Comparison of ENCODE assay signal across 8 cellular contexts in genomic region chr3:183178833-183179549, GRCh38. TPM values are rescaled to one million over a fixed set of nuclear protein-coding genes. Genes with fewer than 3 reads are reported as not detected.
DNase-seq lines count a peak whose midpoint lies in the region; ATAC-seq, FAIRE-seq and TF ChIP-seq lines count a peak whose summit lies in the region.

No MANE protein-coding gene starts in this region.

- DNase-seq in EL (peak; percentile 62), WERI-Rb-1 (peak; percentile 72), cerebellum (ENCODE audit: low spot score) (peak; percentile 29), HepG2 (ENCODE audit: low spot score) (no peak), COLO829 (ENCODE audit: low spot score) (no peak), NCI-H1092 treated with DMSO at 0.1 percent for 48 hours (lab: John Stamatoyannopoulos, UW) (no peak)
- peak; percentile 48 to 71 for DNase-seq in stimulated activated CD4-positive, alpha-beta T cell treated with anti-CD3 and anti-CD28 coated beads, Interleukin-4, amount 100 ng/mL, for 4 hours

- peak; percentile 46 for ATAC-seq in HG03045 (IDR thresholded peaks at IDR 0.05; ENCODE audit: unreplicated experiment)
- peak; percentile 86 for ATAC-seq in HepG2

- TF ChIP-seq POLR2A in HepG2 (IDR thresholded peaks at IDR 0.05; ENCODE audit: insufficient read depth in 1 of 2, low read depth in 2 of 2, low read length in 2 of 2), result no peak

- H3K9ac ChIP-seq in HepG2 (ENCODE audit: insufficient read depth, low read depth, low read length), result no peak overlapping the region

- intact Hi-C loops in HepG2 (cut with micrococcal nuclease; ENCODE audit: unreplicated experiment), result no loop called here

- in situ Hi-C loops in HepG2 (cut with HindIII; ENCODE audit: extremely low pct_ligation_motif_present, low pct_unique_long_range_greater_than_20kb), result no loop called here

- no peaks in the 10 kb centered on the region for H3K36me3 ChIP-seq in WERI-Rb-1
- no peaks in the 10 kb centered on the region for H3K36me3 ChIP-seq in HepG2 (replicated peaks in 1 of 2; ENCODE audit: control insufficient read depth in 1 of 2, insufficient read depth in 2 of 2, low read length in 2 of 2)

- H3K27ac ChIP-seq in WERI-Rb-1, result no peak overlapping the region
- no peak overlapping the region for H3K27ac ChIP-seq in HepG2 (ENCODE audit: extremely low read length, insufficient read depth, low read length)

- TF ChIP-seq CTCF in WERI-Rb-1 (IDR thresholded peaks at IDR 0.05; ENCODE audit: low read depth, low read length) (peak; percentile 60), HepG2 (CRISPR knock-in tag; IDR thresholded peaks at IDR 0.05) (peak; percentile 58)

- no peaks in the 10 kb centered on the region for H3K79me2 ChIP-seq in HepG2 (ENCODE audit: insufficient read depth, low read length)

- POLR2A ChIA-PET in HepG2 (lab: Yijun Ruan, JAX), result no interaction called here

- H2AFZ ChIP-seq in HepG2 (ENCODE audit: low read length), result no peak overlapping the region

- no peak for FAIRE-seq in HepG2 (lab: Jason Lieb, UNC)

- H3K4me1 ChIP-seq in HepG2 (ENCODE audit: insufficient read depth, low read length), result no peaks in the 10 kb centered on the region; the same call in 1 of the 2 replicates

- H3K9me3 ChIP-seq in WERI-Rb-1 (ENCODE audit: severe bottlenecking) (no peaks in the 10 kb centered on the region), HepG2 (ENCODE audit: low read length) (no peaks in the 10 kb centered on the region)

- peak overlapping the region; percentile 61 for H3K4me3 ChIP-seq in WERI-Rb-1 (ENCODE audit: low read depth, low read length)
- H3K4me3 ChIP-seq in HepG2 (replicated peaks in 1 of 3; ENCODE audit: insufficient read depth in 1 of 3, low read depth in 2 of 3, low read length in 3 of 3), result peak overlapping the region in 2 of 3 experiments; percentile 21 to 57; a peak in 3 of 6 replicates

- H3K27me3 ChIP-seq in WERI-Rb-1 (ENCODE audit: insufficient read depth, low read depth, severe bottlenecking) (peaks cover 16% of the 10 kb centered on the region), HepG2 (ENCODE audit: control insufficient read depth in 1 of 2, insufficient read depth in 2 of 2, low read length in 2 of 2) (peaks cover 8 to 34% of the 10 kb centered on the region in 2 experiments)

- no peaks in the 10 kb centered on the region for H4K20me1 ChIP-seq in HepG2 (ENCODE audit: insufficient read depth, low read length)

- BruUV-seq in HepG2 (replicated peaks; lab: Mats Ljungman, UMichigan), result no TSS peak

- H3K4me2 ChIP-seq in HepG2 (ENCODE audit: low read depth, low read length), result peak overlapping the region; percentile 53

- CTCF ChIA-PET in HepG2 (lab: Yijun Ruan, JAX; ENCODE audit: low intra/inter-chr PET ratio, low total read pairs), result interaction anchor here (2.1 kb wide), 1 partner anchor 57 kb away, joined by 7 read pairs; no protein-coding TSS in a partner anchor

- 0 out of 2 replicates have a peak, but pooled peaks have one; percentile 30 for TF ChIP-seq RAD21 in HepG2 (CRISPR knock-in tag; IDR thresholded peaks at IDR 0.05)

- 4% methylated on average over 12 of the region's 68 CpGs for WGBS in HepG2 (ENCODE audit: low lambda C conversion rate)

- TF ChIP-seq EP300 in HepG2 (IDR thresholded peaks at IDR 0.05; ENCODE audit: low read depth in 2 of 2, low read length in 2 of 2) (no peak), HepG2 (CRISPR knock-in tag; IDR thresholded peaks at IDR 0.05; ENCODE audit: borderline replicate concordance) (no peak)

TF ChIP-seq in HepG2, 621 proteins besides CTCF, POLR2A, EP300 and RAD21 (continues in another document):
- peak; percentile 24 to 43; a peak in 1 of 4 replicates for TF ChIP-seq HMGXB4 (CRISPR knock-in tag; IDR thresholded peaks at IDR 0.05; ENCODE audit: borderline replicate concordance in 1 of 2, low read depth in 1 of 2)
- TF ChIP-seq ZNF768 (CRISPR knock-in tag; IDR thresholded peaks at IDR 0.05), result peak; percentile 10; the same call in 1 of the 2 replicates
- TF ChIP-seq STAG1 (CRISPR knock-in tag; IDR thresholded peaks at IDR 0.05), result peak; percentile 43
- no peak for TF ChIP-seq PRMT3 (CRISPR knock-in tag; IDR thresholded peaks at IDR 0.05; ENCODE audit: borderline replicate concordance, low read depth)
- peak; percentile 37 for TF ChIP-seq HNRNPLL (IDR thresholded peaks at IDR 0.05; ENCODE audit: low read depth, low read length, poor library complexity, severe bottlenecking)
- no peak for TF ChIP-seq HOXA7 (CRISPR knock-in tag; IDR thresholded peaks at IDR 0.05)
- TF ChIP-seq ZFP91 (CRISPR knock-in tag; IDR thresholded peaks at IDR 0.05; ENCODE audit: borderline replicate concordance), result peak; percentile 48; the same call in 1 of the 2 replicates
- TF ChIP-seq UBTF (CRISPR knock-in tag; IDR thresholded peaks at IDR 0.05), result peak; percentile 44; the same call in 1 of the 2 replicates

RNA-seq across cellular contexts. Expression of gene LAMP3, which starts 16.5 kb away (rescaled TPM):
- total RNA-seq in cerebellum (0.18 TPM), HepG2 (2016; rRNA removed; fragmentation: Illumina TruSeq; extraction: Trizol) (0.07 TPM in 1 of 2 replicates, not detected in the other)
- total RNA-seq in HepG2 (2016; cell fraction: cytosol; rRNA removed; fragmentation: Illumina TruSeq; extraction: Trizol; ENCODE audit: low read depth), result not detected in 2 replicates
- total RNA-seq in HepG2 (2016; cell fraction: insoluble cytoplasmic fraction; rRNA removed; fragmentation: Illumina TruSeq; extraction: Trizol), result 0.04 TPM in 1 of 2 replicates, not detected in the other
- not detected in 2 replicates for total RNA-seq in HepG2 (2016; cell fraction: membrane; rRNA removed; fragmentation: Illumina TruSeq; extraction: Trizol)
- 0.09 TPM in 1 of 2 replicates, not detected in the other for total RNA-seq in HepG2 (2016; cell fraction: nucleus; rRNA removed; fragmentation: Illumina TruSeq; extraction: Trizol)
- 0.04 TPM in 2 replicates for polyA plus RNA-seq in HepG2 (2011; rRNA removed)
- 0.03 TPM in 1 of 2 replicates, not detected in the other for polyA plus RNA-seq in HepG2 (2011; cell fraction: cytosol; rRNA removed)
- polyA plus RNA-seq in HepG2 (2011; cell fraction: nucleus; rRNA removed), result not detected in 2 replicates
- polyA plus RNA-seq in HepG2 (2012), result 0.12 and 0.23 TPM in 2 replicates
- polyA plus RNA-seq in HepG2 (2016; cell fraction: cytosol; fragmentation: Illumina TruSeq; extraction: Trizol; ENCODE audit: low read depth), result not detected in 2 replicates
- polyA plus RNA-seq in HepG2 (2016; cell fraction: insoluble cytoplasmic fraction; fragmentation: Illumina TruSeq; extraction: Trizol; ENCODE audit: low read depth), result 0.12 and 0.13 TPM in 2 replicates
- polyA plus RNA-seq in HepG2 (2016; cell fraction: membrane; fragmentation: Illumina TruSeq; extraction: Trizol; ENCODE audit: low read depth), result 0.08 TPM in 1 of 2 replicates, not detected in the other
- 0.44 TPM in 1 of 2 replicates, not detected in the other for polyA plus RNA-seq in HepG2 (2016; cell fraction: nucleus; fragmentation: Illumina TruSeq; extraction: Trizol; ENCODE audit: insufficient read depth, low read depth)
- not detected in 2 replicates for polyA minus RNA-seq in HepG2 (2011; rRNA and poly(A)+ RNA removed; ENCODE audit: low replicate concordance)
- polyA minus RNA-seq in HepG2 (2011; cell fraction: cytosol; rRNA and poly(A)+ RNA removed), result not detected in 2 replicates
- not detected in 2 replicates for polyA minus RNA-seq in HepG2 (2011; cell fraction: nucleus; rRNA and poly(A)+ RNA removed)

Comparison
In these comparisons a context has a peak if more than half of its experiments do, and no peak if none do; other contexts are left out.
1. DNase-seq: peak in EL (single experiment), WERI-Rb-1 (single experiment), cerebellum (single experiment) and stimulated activated CD4-positive, alpha-beta T cell treated with anti-CD3 and anti-CD28 coated beads, Interleukin-4, amount 100 ng/mL, for 4 hours (2 of 2); none in HepG2 (single experiment), COLO829 (single experiment) and NCI-H1092 treated with DMSO at 0.1 percent for 48 hours (single experiment).